ENCODE assay signal across 8 cellular contexts in genomic region chrX:119981286-119982070, GRCh38. TPM values are rescaled to one million over a fixed set of nuclear protein-coding genes. Genes with fewer than 3 reads are reported as not detected.
DNase-seq lines count a peak whose midpoint lies in the region; ATAC-seq and TF ChIP-seq lines count a peak whose summit lies in the region.

No MANE protein-coding gene starts in this region.

- H2BK120ac ChIP-seq in IMR-90 (ENCODE audit: low read depth, low read length), result no peak overlapping the region

- TF ChIP-seq RAD21 in IMR-90 (IDR thresholded peaks at IDR 0.05; ENCODE audit: low read length), result 0 out of 2 replicates have a peak, but pooled peaks have one; percentile 25
- peak; percentile 62 for TF ChIP-seq RAD21 in SK-N-SH (IDR thresholded peaks at IDR 0.05; ENCODE audit: low read length)

- H3K18ac ChIP-seq in IMR-90 (ENCODE audit: low read depth, low read length), result no peak overlapping the region

- H3K14ac ChIP-seq in IMR-90 (replicated peaks; ENCODE audit: low read depth, low read length), result no peak overlapping the region

- POLR2A ChIA-PET in IMR-90 (lab: Charles Lee; ENCODE audit: unreplicated experiment), result no interaction called here
- POLR2A ChIA-PET in SK-N-SH (lab: Yijun Ruan, JAX), result interaction anchor here (0.7 kb wide), 1 partner anchor 512 kb away, joined by 5 read pairs; no protein-coding TSS in a partner anchor

- no peak overlapping the region for H4K91ac ChIP-seq in IMR-90 (ENCODE audit: insufficient read depth, low read depth, low read length)

- no peaks in the 10 kb centered on the region for H3K36me3 ChIP-seq in IMR-90 (ENCODE audit: control insufficient read depth, insufficient read depth, low read length)
- no peaks in the 10 kb centered on the region for H3K36me3 ChIP-seq in SK-N-SH (replicated peaks in 1 of 2; ENCODE audit: control insufficient read depth in 1 of 2, insufficient read depth in 2 of 2, low read length in 1 of 2)
- no peaks in the 10 kb centered on the region for H3K36me3 ChIP-seq in stomach

- no peak overlapping the region for H2AK5ac ChIP-seq in IMR-90 (ENCODE audit: low read depth, low read length)

- in situ Hi-C loops in IMR-90 (cut with MboI; ENCODE audit: low sequenced_read_pairs), result no loop called here

- no peak for ATAC-seq in IMR-90 (ENCODE audit: low read depth)

- H3K27me3 ChIP-seq in IMR-90 (ENCODE audit: control insufficient read depth, insufficient read depth, low read length) (0 out of 2 replicates have a peak, but pooled peaks cover 2% of the 10 kb centered on the region), SK-N-SH (ENCODE audit: insufficient read depth) (peaks cover 7% of the 10 kb centered on the region; the same call in 1 of the 2 replicates), stomach (peaks cover 0 to 8% (median 0%) of the 10 kb centered on the region in 3 donors)

- H3K4me2 ChIP-seq in IMR-90 (ENCODE audit: low read depth, low read length) (no peak overlapping the region), SK-N-SH (no peak overlapping the region)

- CTCF ChIA-PET in IMR-90 (lab: Yijun Ruan, JAX) (interaction anchor here (0.6 kb wide), 3 partner anchors 8 to 36 kb away, joined by 3 read pairs; no protein-coding TSS in a partner anchor), SK-N-SH (lab: Yijun Ruan, JAX) (interaction anchor here (0.6 to 3.5 kb wide), 15 partner anchors 10 to 232 kb away, joined by 3 to 29 read pairs (median 4); no protein-coding TSS in a partner anchor)

- TF ChIP-seq CTCF in IMR-90 (conservative IDR thresholded peaks at IDR 0.05; ENCODE audit: low read depth, low read length) (peak; percentile 44), SK-N-SH (IDR thresholded peaks at IDR 0.05) (peak; percentile 74), stomach (IDR thresholded peaks at IDR 0.05) (peak in 2 of 7 experiments; percentile 18 to 29)

- H3K9ac ChIP-seq in IMR-90 (ENCODE audit: low read depth, low read length) (no peak overlapping the region), SK-N-SH (no peak overlapping the region)

- no peaks in the 10 kb centered on the region for H3K79me2 ChIP-seq in SK-N-SH (ENCODE audit: insufficient read depth)

- 20% methylated on average over 1 of the region's 15 CpGs; no CpG with 5 or more reads in 1 of the 2 experiments for WGBS in IMR-90 (ENCODE audit: extremely low coverage in 2 of 2, insufficient read length in 1 of 2), 2 experiments
- WGBS in SK-N-SH (ENCODE audit: low lambda C conversion rate), result 14% methylated on average over 15 of the region's 15 CpGs
- 41 to 45% (median 41%) methylated on average over 15 of the region's 15 CpGs for WGBS in stomach, 5 donors

- H3K9me1 ChIP-seq in IMR-90 (ENCODE audit: insufficient read depth, low read length), result no peaks in the 10 kb centered on the region

- no peaks in the 10 kb centered on the region for H3F3A ChIP-seq in SK-N-SH (replicated peaks; ENCODE audit: insufficient read depth)

- TF ChIP-seq EP300 in SK-N-SH (IDR thresholded peaks at IDR 0.05; ENCODE audit: borderline replicate concordance in 1 of 2, low read depth in 1 of 2, low read length in 1 of 2) (no peak), stomach (IDR thresholded peaks at IDR 0.05) (no peak)

- no peak overlapping the region for H2BK15ac ChIP-seq in IMR-90 (ENCODE audit: low read depth, low read length)

- H3K9me2 ChIP-seq in SK-N-SH, result no peaks in the 10 kb centered on the region

- H3K56ac ChIP-seq in IMR-90 (ENCODE audit: extremely low read depth, insufficient read depth, low read length), result no peak overlapping the region

- no peak overlapping the region for H3K27ac ChIP-seq in IMR-90 (ENCODE audit: insufficient read depth, low read length)
- H3K27ac ChIP-seq in SK-N-SH (ENCODE audit: low read depth in 2 of 2, low read length in 1 of 2), result no peak overlapping the region
- no peak overlapping the region for H3K27ac ChIP-seq in stomach

- no peak overlapping the region for H3K23ac ChIP-seq in IMR-90 (ENCODE audit: low read depth, low read length)

- BruUV-seq in IMR-90 (replicated peaks; lab: Mats Ljungman, UMichigan), result no TSS peak

- H4K8ac ChIP-seq in IMR-90 (ENCODE audit: low read depth in 2 of 2, low read length in 2 of 2), result no peak overlapping the region

- no peak overlapping the region for H3K4ac ChIP-seq in IMR-90 (ENCODE audit: low read depth, low read length)

- no peak overlapping the region for H4K5ac ChIP-seq in IMR-90 (ENCODE audit: low read depth, low read length)

- intact Hi-C loops in IMR-90 (cut with micrococcal nuclease) (loop anchor here (1.0 kb wide), 1 partner anchor 232 kb away; no protein-coding TSS in a partner anchor), stomach (cut with DNase I; ENCODE audit: low total_unique reads) (no loop called here)

- no peaks in the 10 kb centered on the region for H4K20me1 ChIP-seq in IMR-90 (ENCODE audit: insufficient read depth, low read length)
- no peaks in the 10 kb centered on the region for H4K20me1 ChIP-seq in SK-N-SH (ENCODE audit: insufficient read depth)

- TF ChIP-seq POLR2A in IMR-90 (IDR thresholded peaks at IDR 0.05; ENCODE audit: low read depth, low read length) (no peak), stomach (IDR thresholded peaks at IDR 0.05) (no peak)

- no peak overlapping the region for H2AK9ac ChIP-seq in IMR-90 (replicated peaks; ENCODE audit: low read depth, low read length, poor library complexity)

- no peak overlapping the region for H2BK20ac ChIP-seq in IMR-90 (ENCODE audit: low read depth, low read length)

- DNase-seq in NCI-H2171 treated with DMSO at 0.1 percent for 48 hours (lab: John Stamatoyannopoulos, UW), result peak; percentile 7
- no peak for DNase-seq in NCI-H2171 (lab: John Stamatoyannopoulos, UW)
- DNase-seq in IMR-90, result peak; percentile 5
- peak; percentile 61 for DNase-seq in SK-N-SH
- DNase-seq in iPS-NIHi7 (ENCODE audit: extremely low spot score), result peak; percentile 51
- no peak for DNase-seq in stomach
- DNase-seq in effector CD8-positive, alpha-beta T cell (lab: John Stamatoyannopoulos, UW), result no peak
- no peak for DNase-seq in cerebellar nuclear complex (lab: John Stamatoyannopoulos, UW)

- dilution Hi-C loops in IMR-90 (cut with HindIII; ENCODE audit: low sequenced_read_pairs, unreplicated experiment), result no loop called here

- no peak overlapping the region for H2BK5ac ChIP-seq in IMR-90 (ENCODE audit: low read depth, low read length, poor library complexity, severe bottlenecking)

- H3K4me3 ChIP-seq in IMR-90 (ENCODE audit: insufficient read depth, low read depth, low read length) (no peak overlapping the region), SK-N-SH (ENCODE audit: low read depth in 2 of 2, low read length in 1 of 2) (no peak overlapping the region; a peak in 1 of 4 replicates), stomach (no peak overlapping the region)

- H2AFZ ChIP-seq in IMR-90 (replicated peaks; ENCODE audit: low read length, poor library complexity), result no peak overlapping the region
- H2AFZ ChIP-seq in SK-N-SH (ENCODE audit: low read depth), result no peak overlapping the region

- no peaks in the 10 kb centered on the region for H3K4me1 ChIP-seq in IMR-90 (ENCODE audit: control insufficient read depth, insufficient read depth, low read length)
- H3K4me1 ChIP-seq in SK-N-SH (ENCODE audit: control insufficient read depth in 1 of 2, insufficient read depth in 2 of 2, low read depth in 1 of 2, low read length in 1 of 2), result no peaks in the 10 kb centered on the region
- H3K4me1 ChIP-seq in stomach, result no peaks in the 10 kb centered on the region

- no peaks in the 10 kb centered on the region for H3K79me1 ChIP-seq in IMR-90 (ENCODE audit: low read depth in 1 of 2, low read length in 2 of 2)

- no peaks in the 10 kb centered on the region for H3K9me3 ChIP-seq in IMR-90 (ENCODE audit: control insufficient read depth, insufficient read depth, low read length)
- H3K9me3 ChIP-seq in SK-N-SH, result no peaks in the 10 kb centered on the region
- no peaks in the 10 kb centered on the region for H3K9me3 ChIP-seq in stomach

TF ChIP-seq in IMR-90, 13 proteins besides CTCF, POLR2A, EP300 and RAD21:
- TF ChIP-seq SMC3 (IDR thresholded peaks at IDR 0.05; ENCODE audit: low read depth, low read length) (0 out of 2 replicates have a peak, but pooled peaks have one; percentile 28), MXI1 (IDR thresholded peaks at IDR 0.05; ENCODE audit: borderline replicate concordance, low read depth, low read length) (no peak), BHLHE40 (IDR thresholded peaks at IDR 0.05; ENCODE audit: low read depth, low read length) (no peak)
- TF ChIP-seq, protein P1, sequence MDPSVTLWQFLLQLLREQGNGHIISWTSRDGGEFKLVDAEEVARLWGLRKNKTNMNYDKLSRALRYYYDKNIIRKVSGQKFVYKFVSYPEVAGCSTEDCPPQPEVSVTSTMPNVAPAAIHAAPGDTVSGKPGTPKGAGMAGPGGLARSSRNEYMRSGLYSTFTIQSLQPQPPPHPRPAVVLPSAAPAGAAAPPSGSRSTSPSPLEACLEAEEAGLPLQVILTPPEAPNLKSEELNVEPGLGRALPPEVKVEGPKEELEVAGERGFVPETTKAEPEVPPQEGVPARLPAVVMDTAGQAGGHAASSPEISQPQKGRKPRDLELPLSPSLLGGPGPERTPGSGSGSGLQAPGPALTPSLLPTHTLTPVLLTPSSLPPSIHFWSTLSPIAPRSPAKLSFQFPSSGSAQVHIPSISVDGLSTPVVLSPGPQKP (IDR thresholded peaks at IDR 0.05; ENCODE audit: borderline replicate concordance, low read depth, low read length), result no peak

TF ChIP-seq in SK-N-SH, 30 proteins besides CTCF, POLR2A, EP300 and RAD21:
- TF ChIP-seq PBX3 (IDR thresholded peaks at IDR 0.05) (0 out of 2 replicates have a peak, but pooled peaks have one; percentile 15), TEAD4 (IDR thresholded peaks at IDR 0.05; ENCODE audit: borderline replicate concordance, insufficient read depth) (no peak), MXI1 (IDR thresholded peaks at IDR 0.05; ENCODE audit: low read depth, low read length) (no peak), JUND (IDR thresholded peaks at IDR 0.05) (no peak), SMC3 (IDR thresholded peaks at IDR 0.05; ENCODE audit: low read depth, low read length) (peak; percentile 36; the same call in 1 of the 2 replicates)

RNA-seq across cellular contexts. Expression of gene NKAP, which starts 37.9 kb away (rescaled TPM):
- total RNA-seq in IMR-90 (2012; rRNA removed) (1.3 and 2.5 TPM in 2 replicates), stomach (1 to 10 TPM in 4 of 5 donors, under 1 TPM in 1; 0.58 to 7.5 (median 6.1) TPM)
- polyA plus RNA-seq in IMR-90 (2012; rRNA removed) (2.7 TPM in 2 replicates), SK-N-SH (2012; rRNA removed) (4.1 and 4.2 TPM in 2 replicates), stomach (1 to 10 TPM; 3.7 to 6.7 (median 6.3) TPM)
- 1.6 and 1.9 TPM in 2 replicates for polyA plus RNA-seq in IMR-90 (2012; cell fraction: cytosol; rRNA removed)
- polyA plus RNA-seq in IMR-90 (2012; cell fraction: nucleus; rRNA removed; ENCODE audit: low replicate concordance), result 1.0 and 1.1 TPM in 2 replicates
- 4.5 and 6.6 TPM in 2 replicates for polyA plus RNA-seq in SK-N-SH (2012; cell fraction: cytosol; rRNA removed)
- 2.8 and 3.0 TPM in 2 replicates for polyA plus RNA-seq in SK-N-SH (2012; cell fraction: nucleus; rRNA removed)

Comparison
In these comparisons a context has a peak if more than half of its experiments do, and no peak if none do; other contexts are left out.
1. DNase-seq: peak in NCI-H2171 treated with DMSO at 0.1 percent for 48 hours (single experiment), IMR-90 (single experiment), SK-N-SH (single experiment) and iPS-NIHi7 (single experiment); none in NCI-H2171 (single experiment), stomach (single experiment), effector CD8-positive, alpha-beta T cell (single experiment) and cerebellar nuclear complex (0 of 2).